In genomic region chr4:121118344-121118743, GRCh38 we compare ENCODE assay signal across 31 cellular contexts. TPM values are rescaled to one million over a fixed set of nuclear protein-coding genes. Genes with fewer than 3 reads are reported as not detected.
"Had no signal": no experiment of that assay in that cellular context is flagged by ENCODE, and none has a peak within 500 bp of the region (broad histone marks: within the 10 kb centered on the region; RNA-seq: fewer than 3 reads in every experiment).

No MANE protein-coding gene starts in this region.

- ATAC-seq: activated CD4-positive, alpha-beta T cell treated with anti-CD3 and anti-CD28 coated beads for 36 hours; activated CD4-positive, CD25-positive, alpha-beta regulatory T cell treated with anti-CD3 and anti-CD28 coated beads, Interleukin-2, amount 50 U/mL, for 24 hours; body of pancreas; WTC11 had no signal

- H3K27me3 Mint-ChIP-seq: activated CD4-positive, alpha-beta T cell treated with anti-CD3 and anti-CD28 coated beads for 36 hours; activated naive CD8-positive, alpha-beta T cell; activated T-cell treated with anti-CD3 and anti-CD28 coated beads, Interleukin-2, amount 50 U/mL, for 24 hours had no signal

- H3K9ac ChIP-seq: SK-N-SH had no signal

- H3K4me3 Mint-ChIP-seq: activated CD4-positive, alpha-beta T cell treated with anti-CD3 and anti-CD28 coated beads for 36 hours; activated CD4-positive, alpha-beta T cell treated with anti-CD3 and anti-CD28 coated beads, Interleukin-2, amount 10 ng/mL, durations not matched to agents 7 days and 5 days; activated naive CD4-positive, alpha-beta T cell treated with anti-CD3 and anti-CD28 coated beads for 36 hours; activated naive CD8-positive, alpha-beta T cell; activated T-cell treated with anti-CD3 and anti-CD28 coated beads, Interleukin-2, amount 50 U/mL, for 24 hours; T-helper 1 cell treated with Interleukin-12 subunit alpha and Interleukin-12 subunit beta and Interleukin-4 antibody, amounts not matched to agents 30 μg/mL and 1 μg/mL, for 36 hours; WTC11 had no signal

- H3K4me1 ChIP-seq: body of pancreas, breast epithelium, Peyer's patch, SJSA1 had no signal

- H3K4me2 ChIP-seq: SK-N-SH had no signal

- FAIRE-seq: astrocyte had no signal

- H3K27me3 ChIP-seq: body of pancreas, breast epithelium, Peyer's patch had no signal

- H3K27ac Mint-ChIP-seq: activated CD4-positive, alpha-beta T cell treated with anti-CD3 and anti-CD28 coated beads for 36 hours; activated CD4-positive, alpha-beta T cell treated with anti-CD3 and anti-CD28 coated beads, Interleukin-2, amount 10 ng/mL, durations not matched to agents 7 days and 5 days; activated naive CD4-positive, alpha-beta T cell treated with anti-CD3 and anti-CD28 coated beads for 36 hours; activated naive CD8-positive, alpha-beta T cell; activated T-cell treated with anti-CD3 and anti-CD28 coated beads, Interleukin-2, amount 50 U/mL, for 24 hours; activated T-helper 2 cell treated with anti-CD3 and anti-CD28 coated beads, Interferon-gamma antibody, Interleukin-2, Interleukin-4, amounts not matched to agents 10 μg/mL and 5 μg/mL and 100 μg/mL, durations not matched to agents 14 hours and 24 hours and 36 hours; T-helper 1 cell treated with Interleukin-12 subunit alpha and Interleukin-12 subunit beta and Interleukin-4 antibody, amounts not matched to agents 30 μg/mL and 1 μg/mL, for 36 hours; T-helper 2 cell treated with Interferon-gamma antibody and Interleukin-4, amounts not matched to agents 5 μg/mL and 100 μg/mL, for 36 hours; WTC11 had no signal

- H3K9me3 Mint-ChIP-seq: activated CD4-positive, alpha-beta T cell treated with anti-CD3 and anti-CD28 coated beads, Interleukin-2, amount 10 ng/mL, durations not matched to agents 7 days and 5 days; activated naive CD4-positive, alpha-beta T cell treated with anti-CD3 and anti-CD28 coated beads for 36 hours; activated T-cell treated with anti-CD3 and anti-CD28 coated beads, Interleukin-2, amount 50 U/mL, for 24 hours; activated T-helper 2 cell treated with anti-CD3 and anti-CD28 coated beads, Interferon-gamma antibody, Interleukin-2, Interleukin-4, amounts not matched to agents 10 μg/mL and 5 μg/mL and 100 μg/mL, durations not matched to agents 14 hours and 24 hours and 36 hours; T-helper 1 cell treated with Interleukin-12 subunit alpha and Interleukin-12 subunit beta and Interleukin-4 antibody, amounts not matched to agents 30 μg/mL and 1 μg/mL, for 36 hours; T-helper 2 cell treated with Interferon-gamma antibody and Interleukin-4, amounts not matched to agents 5 μg/mL and 100 μg/mL, for 36 hours had no signal

- H3K4me1 Mint-ChIP-seq: WTC11 had no signal

- H3K4me3 ChIP-seq: body of pancreas, breast epithelium, Peyer's patch, SJSA1 had no signal

- H3K27ac ChIP-seq: body of pancreas, breast epithelium, Peyer's patch, SJSA1 had no signal

- H3K9me3 ChIP-seq: body of pancreas, breast epithelium, Peyer's patch, SJSA1, SK-N-SH had no signal

- H3K36me3 ChIP-seq: breast epithelium, Peyer's patch, SJSA1 had no signal

- DNase-seq: activated CD4-positive, alpha-beta T cell treated with anti-CD3 and anti-CD28 coated beads for 36 hours; activated CD4-positive, alpha-beta T cell treated with anti-CD3 and anti-CD28 coated beads, Interleukin-2, amount 10 ng/mL, durations not matched to agents 7 days and 5 days; activated CD4-positive, alpha-beta T cell treated with anti-CD3 and anti-CD28 coated beads, Interleukin-2, amount 50 U/mL, for 48 hours; activated gamma-delta T cell; activated naive CD4-positive, alpha-beta T cell treated with anti-CD3 and anti-CD28 coated beads for 36 hours; activated T-cell treated with anti-CD3 and anti-CD28 coated beads, Interleukin-2, amount 50 U/mL, for 24 hours; amygdala; body of pancreas; cerebellar nuclear complex; Karpas-422; KBM-7; NCI-H1105; NCI-H1417 treated with DMSO at 0.1 percent for 48 hours; NCI-H187 treated with DMSO at 0.1 percent for 48 hours; NCI-H2081; NCI-H345; NCI-H524 treated with DMSO at 0.1 percent for 48 hours; Peyer's patch; RPMI8226; SHP77 treated with DMSO at 0.1 percent for 48 hours; SK-N-SH had no signal

- H3K36me3 Mint-ChIP-seq: activated naive CD8-positive, alpha-beta T cell; WTC11 had no signal

RNA-seq across cellular contexts. Expression of gene TNIP3, which starts 45.8 kb away (rescaled TPM):
- total RNA-seq: body of pancreas, WTC11 had no signal

RNA-seq across cellular contexts. Expression of gene NDNF, which starts 46.0 kb away (rescaled TPM):
- total RNA-seq: activated naive CD4-positive, alpha-beta T cell treated with anti-CD3 and anti-CD28 coated beads for 36 hours; MCF 10A; SJSA1 had no signal
- polyA plus RNA-seq: SK-N-SH had no signal
